8 cellular contexts compared by ENCODE assay signal in genomic region chr22:50271519-50271970, GRCh38. TPM values are rescaled to one million over a fixed set of nuclear protein-coding genes. Genes with fewer than 3 reads are reported as not detected.
DNase-seq lines count a peak whose midpoint lies in the region; ATAC-seq and TF ChIP-seq lines count a peak whose summit lies in the region.

No MANE protein-coding gene starts in this region.

- no peak overlapping the region for H2AFZ ChIP-seq in neural cell (ENCODE audit: low read depth, low read length)

- H3K36me3 ChIP-seq in neural cell (ENCODE audit: insufficient read depth, low read length) (no peaks in the 10 kb centered on the region), aorta (ENCODE audit: control insufficient read depth in 1 of 2, insufficient read depth in 2 of 2, low read length in 1 of 2) (no peaks in the 10 kb centered on the region)

- WGBS in aorta, 2 donors, result 1 to 2% methylated on average over 35 to 45 of the region's 45 CpGs

- peak overlapping the region; percentile 81 for H3K9ac ChIP-seq in neural cell (ENCODE audit: low read length)

- no peaks in the 10 kb centered on the region for H3K4me1 ChIP-seq in aorta (ENCODE audit: control insufficient read depth in 1 of 2, insufficient read depth in 2 of 2, low read length in 2 of 2)

- peak; percentile 62 for TF ChIP-seq CTCF in neural cell (IDR thresholded peaks at IDR 0.05; ENCODE audit: poor library complexity, severe bottlenecking)

- peak in 3 of 4 experiments; percentile 25 to 39 (median 29) for DNase-seq in activated CD4-positive, CD25-positive, alpha-beta regulatory T cell (lab: John Stamatoyannopoulos, UW)
- peak; percentile 46 for DNase-seq in NCI-H226
- DNase-seq in activated T-cell treated with anti-CD3 and anti-CD28 coated beads for 1 hour (ENCODE audit: low read depth), result peak; percentile 47
- DNase-seq in aorta, result peak in 1 of 2 donors; percentile 88

- no peak for TF ChIP-seq EP300 in neural cell (conservative IDR thresholded peaks at IDR 0.05; ENCODE audit: poor library complexity, severe bottlenecking)

- H4K20me1 ChIP-seq in neural cell (ENCODE audit: insufficient read depth), result no peaks in the 10 kb centered on the region

- no peaks in the 10 kb centered on the region for H3K27me3 ChIP-seq in neural cell (ENCODE audit: insufficient read depth, low read depth, low read length)
- H3K27me3 ChIP-seq in aorta (ENCODE audit: control insufficient read depth in 1 of 2, insufficient read depth in 2 of 2, low read length in 1 of 2), result no peaks in the 10 kb centered on the region

- H3K27ac ChIP-seq in neural cell (ENCODE audit: low read length) (peak overlapping the region; percentile 58), aorta (ENCODE audit: low read depth in 1 of 2, low read length in 2 of 2) (no peak overlapping the region)

- peak overlapping the region; percentile 77 for H3K4me3 ChIP-seq in neural cell (ENCODE audit: low read length)
- H3K4me3 ChIP-seq in aorta (ENCODE audit: low read length in 2 of 2), result no peak overlapping the region

- no peaks in the 10 kb centered on the region for H3K9me3 ChIP-seq in neural cell (ENCODE audit: low read length)
- no peaks in the 10 kb centered on the region for H3K9me3 ChIP-seq in aorta (ENCODE audit: control insufficient read depth, low read length)

- H3K4me2 ChIP-seq in neural cell (ENCODE audit: low read length), result peak overlapping the region; percentile 86

- no peaks in the 10 kb centered on the region for H3K9me2 ChIP-seq in neural cell (ENCODE audit: insufficient read depth, low read length)

- intact Hi-C loops in aorta (cut with DNase I), result no loop called here

- H3F3A ChIP-seq in neural cell (ENCODE audit: insufficient read depth, low read length, poor library complexity, severe bottlenecking), result no peaks in the 10 kb centered on the region

- ATAC-seq in activated CD4-positive, CD25-positive, alpha-beta regulatory T cell treated with anti-CD3 and anti-CD28 coated beads, Interleukin-2, amount 50 U/mL, for 24 hours, result no peak
- ATAC-seq in esophagus mucosa (peak; percentile 50), aorta (ENCODE audit: low FRiP score) (peak; percentile 20), GM19397 (IDR thresholded peaks at IDR 0.05; ENCODE audit: unreplicated experiment) (no peak)

- no peak for TF ChIP-seq RAD21 in neural cell (conservative IDR thresholded peaks at IDR 0.05)

- H3K79me2 ChIP-seq in neural cell (replicated peaks; ENCODE audit: insufficient read depth, low read length), result no peaks in the 10 kb centered on the region

TF ChIP-seq in neural cell, 6 proteins besides CTCF, POLR2A, EP300 and RAD21:
- TF ChIP-seq EZH2 (IDR thresholded peaks at IDR 0.05; ENCODE audit: borderline replicate concordance, insufficient read depth, low read length, poor library complexity, severe bottlenecking), result no peak
- TF ChIP-seq POLR2AphosphoS5 (IDR thresholded peaks at IDR 0.05), result peak; percentile 28

RNA-seq across cellular contexts. Expression of gene MAPK11, which starts 1.4 kb away (rescaled TPM):
- total RNA-seq in esophagus mucosa (5.8 TPM), aorta (10 to 100 TPM; 10.7 to 23.2 TPM)
- polyA plus RNA-seq in neural cell (36.3 and 55.0 TPM in 2 replicates), aorta (10 to 100 TPM in 1 of 2 donors, under 1 TPM in 1; 0.13 to 14.9 TPM)
- polyA minus RNA-seq in neural cell, result 11.2 and 15.3 TPM in 2 replicates

RNA-seq across cellular contexts. Expression of gene MAPK12, which starts 10.1 kb away (rescaled TPM):
- 2.6 TPM for total RNA-seq in esophagus mucosa
- 36.7 and 53.3 TPM in 2 replicates for polyA plus RNA-seq in neural cell
- polyA minus RNA-seq in neural cell, result 24.3 and 25.1 TPM in 2 replicates
- 10 to 100 TPM in 1 of 2 donors, 1 to 10 TPM in 1; 9.2 to 22.9 TPM for total RNA-seq in aorta
- 10 to 100 TPM in 1 of 2 donors, 1 to 10 TPM in 1; 1.6 to 19.0 TPM for polyA plus RNA-seq in aorta

RNA-seq across cellular contexts. Expression of gene HDAC10, which starts 20.5 kb away (rescaled TPM):
- total RNA-seq in esophagus mucosa, result 17.7 TPM
- polyA plus RNA-seq in neural cell, result 39.1 and 40.5 TPM in 2 replicates
- 28.7 and 29.2 TPM in 2 replicates for polyA minus RNA-seq in neural cell
- total RNA-seq in aorta, result 10 to 100 TPM; 19.8 to 47.8 TPM
- polyA plus RNA-seq in aorta, result 10 to 100 TPM in 1 of 2 donors, 1 to 10 TPM in 1; 5.5 to 57.3 TPM

RNA-seq across cellular contexts. Expression of gene TUBGCP6, which starts 26.7 kb away (rescaled TPM):
- total RNA-seq in esophagus mucosa (14.8 TPM), aorta (10 to 100 TPM; 29.0 to 49.5 TPM)
- polyA plus RNA-seq in neural cell (74.5 and 89.1 TPM in 2 replicates), aorta (100 to 1,000 TPM in 1 of 2 donors, 1 to 10 TPM in 1; 7.0 to 134 TPM)
- 58.4 and 60.8 TPM in 2 replicates for polyA minus RNA-seq in neural cell

RNA-seq across cellular contexts. Expression of gene PLXNB2, which starts 35.9 kb away (rescaled TPM):
- total RNA-seq in esophagus mucosa (148 TPM), aorta (100 to 1,000 TPM; 139 to 210 TPM)
- polyA plus RNA-seq in neural cell (38.6 and 57.4 TPM in 2 replicates), aorta (100 to 1,000 TPM in 1 of 2 donors, 10 to 100 TPM in 1; 46.0 to 214 TPM)
- polyA minus RNA-seq in neural cell, result 61.9 and 76.2 TPM in 2 replicates

Comparison
In these comparisons a context has a peak if more than half of its experiments do, and no peak if none do; other contexts are left out.
1. ATAC-seq: peak in esophagus mucosa (single experiment) and aorta (single experiment); none in activated CD4-positive, CD25-positive, alpha-beta regulatory T cell treated with anti-CD3 and anti-CD28 coated beads, Interleukin-2, amount 50 U/mL, for 24 hours (0 of 2) and GM19397 (single experiment).